Comparison of ENCODE assay signal across 8 cellular contexts in the genomic region with DNA sequence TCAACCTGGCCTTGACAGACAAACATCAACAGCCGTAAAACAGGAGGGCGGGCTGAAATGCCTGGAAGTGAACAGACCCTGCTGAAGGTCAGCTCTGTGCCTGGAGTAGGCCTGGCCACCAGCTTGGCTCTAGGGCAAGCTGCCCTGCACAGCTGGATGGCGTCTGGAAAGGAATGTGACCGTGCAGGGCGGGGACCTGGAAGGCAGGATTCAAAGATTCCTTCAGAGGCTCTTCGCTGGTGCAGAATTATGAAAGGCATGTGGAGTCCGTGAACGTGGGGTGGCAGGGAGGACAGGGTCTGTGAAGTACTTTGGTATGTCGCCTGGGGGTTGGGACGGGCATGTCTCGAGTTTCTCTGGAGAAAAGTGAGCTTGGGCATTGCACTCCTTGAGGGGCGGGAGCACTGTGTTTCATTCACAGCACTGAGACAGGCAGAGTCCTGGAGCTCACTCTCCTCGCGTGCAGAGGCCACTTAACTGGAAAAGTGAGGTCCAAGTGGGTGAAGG. TPM values are rescaled to one million over a fixed set of nuclear protein-coding genes. Genes with fewer than 3 reads are reported as not detected.
DNase-seq lines count a peak whose midpoint lies in the region; ATAC-seq, FAIRE-seq and TF ChIP-seq lines count a peak whose summit lies in the region.

No MANE protein-coding gene starts in this region.

- no peak for TF ChIP-seq POLR2A in endothelial cell of umbilical vein (IDR thresholded peaks at IDR 0.05; ENCODE audit: low read depth, low read length)

- H3K9me2 ChIP-seq in PC-9 (ENCODE audit: insufficient read depth), result no peaks in the 10 kb centered on the region

- no peaks in the 10 kb centered on the region for H3K9me3 ChIP-seq in ES-I3 (ENCODE audit: control insufficient read depth, insufficient read depth, low read length)
- no peaks in the 10 kb centered on the region for H3K9me3 ChIP-seq in PC-9 (ENCODE audit: insufficient read depth, low read depth)
- H3K9me3 ChIP-seq in endothelial cell of umbilical vein (replicated peaks; ENCODE audit: control insufficient read depth, insufficient read depth, low read length), result no peaks in the 10 kb centered on the region
- no peaks in the 10 kb centered on the region for H3K9me3 ChIP-seq in neuron (ENCODE audit: low read length)

- H3K9me1 ChIP-seq in endothelial cell of umbilical vein (replicated peaks; ENCODE audit: control insufficient read depth, extremely low read depth, insufficient read depth, low read length), result no peaks in the 10 kb centered on the region

- H3K4me1 ChIP-seq in ES-I3 (ENCODE audit: insufficient read depth, low read length), result peaks cover 11% of the 10 kb centered on the region; the same call in 1 of the 2 replicates
- peaks cover 30% of the 10 kb centered on the region for H3K4me1 ChIP-seq in PC-9 (replicated peaks; ENCODE audit: insufficient read depth)
- H3K4me1 ChIP-seq in endothelial cell of umbilical vein (ENCODE audit: control insufficient read depth, extremely low read depth, insufficient read depth, low read length), result peaks cover 24% of the 10 kb centered on the region
- peaks cover 47% of the 10 kb centered on the region for H3K4me1 ChIP-seq in neuron (ENCODE audit: insufficient read depth, low read length)

- H3K4me2 ChIP-seq in PC-9 (peak overlapping the region; percentile 85), endothelial cell of umbilical vein (ENCODE audit: insufficient read depth, low read length) (peak overlapping the region; percentile 79)

- no peak for ATAC-seq in HG02938 (IDR thresholded peaks at IDR 0.05; ENCODE audit: unreplicated experiment)
- ATAC-seq in GM18867 (IDR thresholded peaks at IDR 0.05; ENCODE audit: unreplicated experiment), result no peak

- intact Hi-C loops in PC-9 (cut with micrococcal nuclease; ENCODE audit: unreplicated experiment) (loop anchor here (1.0 to 5.0 kb wide), 4 partner anchors 8 to 40 kb away; partner anchors contain the start of genes ATG2A and CDC42BPG), endothelial cell of umbilical vein (cut with micrococcal nuclease) (loop anchor here (2.0 kb wide), 1 partner anchor 66 kb away; the partner anchor contains the start of gene MEN1)

- dilution Hi-C loops in endothelial cell of umbilical vein (cut with MboI; ENCODE audit: extremely low pct_ligation_motif_present, low sequenced_read_pairs), result no loop called here

- POLR2A ChIA-PET in PC-9 (lab: Charles Lee; ENCODE audit: unreplicated experiment) (interaction anchor here (0.5 to 2.1 kb wide), 12 partner anchors 8 to 153 kb away, joined by 3 to 22 read pairs (median 5); partner anchors contain the start of gene SF1), endothelial cell of umbilical vein (lab: Charles Lee) (interaction anchor here (1.1 to 3.9 kb wide), 5 partner anchors 8 to 28 kb away, joined by 3 to 45 read pairs (median 18); no protein-coding TSS in a partner anchor)

- peak overlapping the region; percentile 68 for H3K4me3 ChIP-seq in PC-9
- peak overlapping the region; percentile 30 to 74 (median 63) for H3K4me3 ChIP-seq in endothelial cell of umbilical vein (replicated peaks in 1 of 3; ENCODE audit: insufficient read depth in 1 of 3, low read depth in 1 of 3, low read length in 3 of 3)
- H3K4me3 ChIP-seq in neuron (ENCODE audit: low read length), result peak overlapping the region; percentile 77

- 0 out of 2 replicates have a peak, but pooled peaks cover 2% of the 10 kb centered on the region for H3K36me3 ChIP-seq in ES-I3 (ENCODE audit: insufficient read depth, low read length)
- peaks cover 18% of the 10 kb centered on the region for H3K36me3 ChIP-seq in PC-9 (ENCODE audit: low read depth)
- peaks cover 2 to 11% of the 10 kb centered on the region in 2 experiments for H3K36me3 ChIP-seq in endothelial cell of umbilical vein (ENCODE audit: control insufficient read depth in 2 of 2, extremely low read depth in 1 of 2, insufficient read depth in 2 of 2, low read length in 2 of 2)
- H3K36me3 ChIP-seq in neuron (ENCODE audit: insufficient read depth, low read length), result peaks cover 12% of the 10 kb centered on the region

- FAIRE-seq in endothelial cell of umbilical vein (lab: Jason Lieb, UNC), result peak; percentile 91

- H3F3A ChIP-seq in PC-9 (ENCODE audit: insufficient read depth, low read depth), result peaks cover 30% of the 10 kb centered on the region

- H3K27ac ChIP-seq in PC-9, result peak overlapping the region; percentile 69
- H3K27ac ChIP-seq in endothelial cell of umbilical vein (ENCODE audit: insufficient read depth, low read depth, low read length), result no peak overlapping the region

- BruUV-seq in PC-9 (replicated peaks; lab: Mats Ljungman, UMichigan), result no TSS peak
- no TSS peak for BruUV-seq in endothelial cell of umbilical vein (replicated peaks; lab: Mats Ljungman, UMichigan)

- H3K27me3 ChIP-seq in PC-9 (ENCODE audit: insufficient read depth, low read depth) (no peaks in the 10 kb centered on the region), endothelial cell of umbilical vein (ENCODE audit: control insufficient read depth in 2 of 2, insufficient read depth in 2 of 2, low read length in 2 of 2) (no peaks in the 10 kb centered on the region), neuron (ENCODE audit: insufficient read depth, low read length) (no peaks in the 10 kb centered on the region)

- DNase-seq in PC-9, result peak; percentile 97
- peak; percentile 38 for DNase-seq in endothelial cell of umbilical vein (ENCODE audit: low read depth, low spot score)
- DNase-seq in midbrain (lab: John Stamatoyannopoulos, UW), result no peak
- no peak for DNase-seq in NCI-H128 (lab: John Stamatoyannopoulos, UW; ENCODE audit: unreplicated experiment)

- CTCF ChIA-PET in PC-9 (lab: Charles Lee) (interaction anchor here (0.6 to 2.6 kb wide), 10 partner anchors 11 to 399 kb away, joined by 3 to 23 read pairs (median 4); no protein-coding TSS in a partner anchor), endothelial cell of umbilical vein (lab: Charles Lee) (interaction anchor here (0.7 to 5.2 kb wide), 10 partner anchors 8 to 47 kb away, joined by 3 to 77 read pairs (median 6); partner anchors contain the start of genes CDC42BPG and PPP2R5B)

- H2AFZ ChIP-seq in PC-9 (no peak overlapping the region), endothelial cell of umbilical vein (ENCODE audit: low read depth, low read length) (no peak overlapping the region), neuron (ENCODE audit: low read depth, low read length) (no peak overlapping the region)

- H4K20me1 ChIP-seq in PC-9 (ENCODE audit: insufficient read depth) (peaks cover 39% of the 10 kb centered on the region), endothelial cell of umbilical vein (replicated peaks; ENCODE audit: control insufficient read depth, extremely low read depth, insufficient read depth, low read length) (no peaks in the 10 kb centered on the region)

- no peak for TF ChIP-seq CTCF in PC-9 (conservative IDR thresholded peaks at IDR 0.05)
- no peak for TF ChIP-seq CTCF in endothelial cell of umbilical vein (IDR thresholded peaks at IDR 0.05; ENCODE audit: extremely low read depth in 1 of 2, insufficient read depth in 1 of 2, low read depth in 1 of 2, low read length in 2 of 2)

- H3K9ac ChIP-seq in ES-I3 (ENCODE audit: low read depth, low read length), result peak overlapping the region; percentile 82; the same call in 1 of the 2 replicates
- H3K9ac ChIP-seq in endothelial cell of umbilical vein (replicated peaks; ENCODE audit: extremely low read depth, insufficient read depth, low read length), result peak overlapping the region; percentile 49

- peaks cover 71% of the 10 kb centered on the region for H3K79me2 ChIP-seq in PC-9 (ENCODE audit: low read depth)
- H3K79me2 ChIP-seq in endothelial cell of umbilical vein (ENCODE audit: control insufficient read depth, insufficient read depth, low read length), result peaks cover 56% of the 10 kb centered on the region

RNA-seq across cellular contexts. Expression of gene EHD1, which starts 1.5 kb away (rescaled TPM):
- total RNA-seq in PC-9 (2021), result 110 and 134 TPM in 2 replicates
- total RNA-seq in endothelial cell of umbilical vein, result 98.0 and 109 TPM in 2 replicates
- 136 and 140 TPM in 2 replicates for polyA plus RNA-seq in endothelial cell of umbilical vein
- 109 and 112 TPM in 2 replicates for polyA plus RNA-seq in endothelial cell of umbilical vein (2011; cell fraction: cytosol; rRNA removed)
- polyA plus RNA-seq in endothelial cell of umbilical vein (2011; cell fraction: nucleus; rRNA removed), result 91.7 and 102 TPM in 2 replicates
- polyA plus RNA-seq in endothelial cell of umbilical vein (2012), result 101 and 131 TPM in 2 replicates
- 136 and 168 TPM in 2 replicates for polyA minus RNA-seq in endothelial cell of umbilical vein
- 41.1 TPM for polyA minus RNA-seq in endothelial cell of umbilical vein (2011; cell fraction: cytosol; rRNA and poly(A)+ RNA removed)
- 35.6 and 63.3 TPM in 2 replicates for polyA minus RNA-seq in endothelial cell of umbilical vein (2011; cell fraction: nucleus; rRNA and poly(A)+ RNA removed)

RNA-seq across cellular contexts. Expression of gene CDC42BPG, which starts 32.4 kb away (rescaled TPM):
- total RNA-seq in PC-9 (2021), result 31.3 and 33.8 TPM in 2 replicates
- total RNA-seq in endothelial cell of umbilical vein, result 0.42 and 0.62 TPM in 2 replicates
- polyA plus RNA-seq in endothelial cell of umbilical vein, result 0.13 and 0.19 TPM in 2 replicates
- 0.14 and 0.16 TPM in 2 replicates for polyA plus RNA-seq in endothelial cell of umbilical vein (2011; cell fraction: cytosol; rRNA removed)
- 0.49 and 0.57 TPM in 2 replicates for polyA plus RNA-seq in endothelial cell of umbilical vein (2011; cell fraction: nucleus; rRNA removed)
- 0.27 and 0.33 TPM in 2 replicates for polyA plus RNA-seq in endothelial cell of umbilical vein (2012)
- polyA minus RNA-seq in endothelial cell of umbilical vein, result 0.17 and 0.32 TPM in 2 replicates
- polyA minus RNA-seq in endothelial cell of umbilical vein (2011; cell fraction: cytosol; rRNA and poly(A)+ RNA removed), result 2.3 TPM
- 0.24 and 0.34 TPM in 2 replicates for polyA minus RNA-seq in endothelial cell of umbilical vein (2011; cell fraction: nucleus; rRNA and poly(A)+ RNA removed)

RNA-seq across cellular contexts. Expression of gene ATG2A, which starts 40.1 kb away (rescaled TPM):
- total RNA-seq in PC-9 (2021), result 48.2 and 53.2 TPM in 2 replicates
- 24.3 and 27.4 TPM in 2 replicates for total RNA-seq in endothelial cell of umbilical vein
- 13.4 and 17.6 TPM in 2 replicates for polyA plus RNA-seq in endothelial cell of umbilical vein
- polyA plus RNA-seq in endothelial cell of umbilical vein (2011; cell fraction: cytosol; rRNA removed), result 7.8 and 10.6 TPM in 2 replicates
- polyA plus RNA-seq in endothelial cell of umbilical vein (2011; cell fraction: nucleus; rRNA removed), result 26.8 and 30.3 TPM in 2 replicates
- 14.2 and 17.3 TPM in 2 replicates for polyA plus RNA-seq in endothelial cell of umbilical vein (2012)
- 12.0 and 12.9 TPM in 2 replicates for polyA minus RNA-seq in endothelial cell of umbilical vein
- polyA minus RNA-seq in endothelial cell of umbilical vein (2011; cell fraction: cytosol; rRNA and poly(A)+ RNA removed), result 25.1 TPM
- polyA minus RNA-seq in endothelial cell of umbilical vein (2011; cell fraction: nucleus; rRNA and poly(A)+ RNA removed), result 12.5 and 16.6 TPM in 2 replicates

RNA-seq across cellular contexts. Expression of gene PPP2R5B, which starts 47.6 kb away (rescaled TPM):
- 13.7 and 13.9 TPM in 2 replicates for total RNA-seq in PC-9 (2021)
- total RNA-seq in endothelial cell of umbilical vein, result 17.8 and 21.5 TPM in 2 replicates
- polyA plus RNA-seq in endothelial cell of umbilical vein, result 17.6 and 20.9 TPM in 2 replicates
- polyA plus RNA-seq in endothelial cell of umbilical vein (2011; cell fraction: cytosol; rRNA removed), result 15.6 and 19.5 TPM in 2 replicates
- polyA plus RNA-seq in endothelial cell of umbilical vein (2011; cell fraction: nucleus; rRNA removed), result 41.2 and 52.8 TPM in 2 replicates
- 19.5 and 21.5 TPM in 2 replicates for polyA plus RNA-seq in endothelial cell of umbilical vein (2012)
- polyA minus RNA-seq in endothelial cell of umbilical vein, result 10.1 and 13.6 TPM in 2 replicates
- polyA minus RNA-seq in endothelial cell of umbilical vein (2011; cell fraction: cytosol; rRNA and poly(A)+ RNA removed), result 2.5 TPM
- 6.5 and 8.1 TPM in 2 replicates for polyA minus RNA-seq in endothelial cell of umbilical vein (2011; cell fraction: nucleus; rRNA and poly(A)+ RNA removed)

RNA-seq across cellular contexts. Expression of gene GPHA2, which starts 58.8 kb away (rescaled TPM):
- total RNA-seq in PC-9 (2021) (1.0 and 2.1 TPM in 2 replicates), endothelial cell of umbilical vein (not detected in 2 replicates)
- not detected in 2 replicates for polyA plus RNA-seq in endothelial cell of umbilical vein
- not detected in 2 replicates for polyA plus RNA-seq in endothelial cell of umbilical vein (2011; cell fraction: cytosol; rRNA removed)
- not detected in 2 replicates for polyA plus RNA-seq in endothelial cell of umbilical vein (2011; cell fraction: nucleus; rRNA removed)
- polyA plus RNA-seq in endothelial cell of umbilical vein (2012), result not detected in 2 replicates
- polyA minus RNA-seq in endothelial cell of umbilical vein, result not detected in 2 replicates
- polyA minus RNA-seq in endothelial cell of umbilical vein (2011; cell fraction: cytosol; rRNA and poly(A)+ RNA removed), result not detected
- polyA minus RNA-seq in endothelial cell of umbilical vein (2011; cell fraction: nucleus; rRNA and poly(A)+ RNA removed), result not detected in 2 replicates

Comparison
In these comparisons a context has a peak if more than half of its experiments do, and no peak if none do; other contexts are left out.
1. DNase-seq: peak in PC-9 (2 of 2) and endothelial cell of umbilical vein (single experiment); none in midbrain (single experiment) and NCI-H128 (single experiment).
2. RNA of gene CDC42BPG, which starts 32.4 kb away (total RNA-seq): 31.3 to 33.8 TPM in PC-9; 0.42 to 0.62 TPM in endothelial cell of umbilical vein; every median in the first group is over 10 times any median in the second.
3. Peak in every context shown above with its lines, with median percentiles within 50 percentile points of each other: H3K4me3 ChIP-seq.